9 cellular contexts compared by ENCODE assay signal in genomic region chr12:23202746-23203145, GRCh38.
"Had no signal": no experiment of that assay in that cellular context is flagged by ENCODE, and none has a peak within 500 bp of the region (broad histone marks: within the 10 kb centered on the region; RNA-seq: fewer than 3 reads in every experiment).

No MANE protein-coding gene starts in this region.

- H3K4me3 ChIP-seq: GM23248, GM23338, HAP-1 had no signal

- H3K4me2 ChIP-seq: GM23338 had no signal

- H3K27ac ChIP-seq: GM23248 had no signal

- H3K4me1 ChIP-seq: HAP-1 had no signal

- H3K36me3 ChIP-seq: HAP-1 had no signal

- H3K9me3 ChIP-seq: HAP-1 had no signal

- ATAC-seq: GM23338, HCT116 had no signal

- H3K9ac ChIP-seq: GM23248 had no signal

- DNase-seq: GM23248, GOT3, H7, H9, HCEC 1CT, HFFc6 had no signal

- H2AFZ ChIP-seq: GM23248 had no signal
